In genomic region chr11:28110108-28110838, GRCh38 we compare ENCODE assay signal across 8 cellular contexts. TPM values are rescaled to one million over a fixed set of nuclear protein-coding genes. Genes with fewer than 3 reads are reported as not detected.
DNase-seq lines count a peak whose midpoint lies in the region; ATAC-seq and TF ChIP-seq lines count a peak whose summit lies in the region.

No MANE protein-coding gene starts in this region.

- H3K4me2 ChIP-seq in fibroblast of lung (ENCODE audit: extremely low read depth, insufficient read depth, low read length): peak overlapping the region; percentile 84

- no peaks in the 10 kb centered on the region for H3K27me3 Mint-ChIP-seq in activated T-cell treated with anti-CD3 and anti-CD28 coated beads, Interleukin-2, amount 50 U/mL, for 72 hours (ENCODE audit: low read depth)
- H3K27me3 Mint-ChIP-seq in naive B cell: no peaks in the 10 kb centered on the region

- peaks cover 10 to 21% of the 10 kb centered on the region in 2 donors for H3K36me3 Mint-ChIP-seq in activated T-cell treated with anti-CD3 and anti-CD28 coated beads, Interleukin-2, amount 50 U/mL, for 72 hours (ENCODE audit: insufficient read depth in 2 of 2)
- no peaks in the 10 kb centered on the region for H3K36me3 Mint-ChIP-seq in naive B cell

- peak in 1 of 2 donors; percentile 10 for TF ChIP-seq CTCF in fibroblast of lung (conservative IDR thresholded peaks at IDR 0.05 in 1 of 2, IDR thresholded peaks at IDR 0.05 in 1 of 2; ENCODE audit: low read depth in 1 of 2, low read length in 2 of 2)

- peak overlapping the region; percentile 23 for H2AFZ ChIP-seq in fibroblast of lung (ENCODE audit: low read length)

- H3K4me1 Mint-ChIP-seq in activated T-cell treated with anti-CD3 and anti-CD28 coated beads, Interleukin-2, amount 50 U/mL, for 72 hours (ENCODE audit: low read depth): peaks cover 52% of the 10 kb centered on the region
- peaks cover 28 to 51% (median 39%) of the 10 kb centered on the region in 3 donors for H3K4me1 Mint-ChIP-seq in naive B cell

- H3K4me3 ChIP-seq in HUES6 (ENCODE audit: low read depth, low read length) (peak overlapping the region; percentile 92), fibroblast of lung (replicated peaks in 1 of 4; ENCODE audit: control extremely low read depth in 1 of 4, insufficient read depth in 1 of 4, low read depth in 3 of 4, low read length in 4 of 4) (peak overlapping the region; percentile 56 to 97 (median 65))

- peak; percentile 21 for DNase-seq in DMS 273 treated with DMSO at 0.1 percent for 48 hours (lab: John Stamatoyannopoulos, UW)
- DNase-seq in activated T-cell treated with anti-CD3 and anti-CD28 coated beads, Interleukin-2, amount 50 U/mL, for 72 hours: peak; percentile 64 to 66
- peak; percentile 80 to 84 for DNase-seq in fibroblast of lung (ENCODE audit: low read depth in 2 of 2)
- peak; percentile 40 for DNase-seq in naive B cell
- peak; percentile 70 for DNase-seq in stimulated activated naive CD8-positive, alpha-beta T cell treated with anti-CD3 and anti-CD28 coated beads, Interleukin-15, Interleukin-2, amounts not matched to agents 100 U/mL and 50 U/mL, for 24 hours

- peaks cover 51% of the 10 kb centered on the region for H3K79me2 ChIP-seq in fibroblast of lung (ENCODE audit: control insufficient read depth, insufficient read depth, low read length)

- H4K20me1 ChIP-seq in fibroblast of lung (ENCODE audit: control insufficient read depth, extremely low read depth, insufficient read depth, low read length): no peaks in the 10 kb centered on the region

- H3K27me3 ChIP-seq in HUES6 (ENCODE audit: control insufficient read depth, insufficient read depth, low read length) (no peaks in the 10 kb centered on the region), fibroblast of lung (ENCODE audit: control insufficient read depth, insufficient read depth, low read length) (no peaks in the 10 kb centered on the region)

- H3K4me1 ChIP-seq in HUES6 (ENCODE audit: control insufficient read depth, insufficient read depth, low read length) (peaks cover 7% of the 10 kb centered on the region; the same call in 1 of the 2 replicates), fibroblast of lung (ENCODE audit: control insufficient read depth, extremely low read depth, insufficient read depth, low read length) (no peaks in the 10 kb centered on the region)

- H3K36me3 ChIP-seq in HUES6 (ENCODE audit: control insufficient read depth, insufficient read depth, low read length) (peaks cover 9% of the 10 kb centered on the region), fibroblast of lung (ENCODE audit: control insufficient read depth, insufficient read depth, low read length) (no peaks in the 10 kb centered on the region)

- H3K4me3 Mint-ChIP-seq in activated T-cell treated with anti-CD3 and anti-CD28 coated beads, Interleukin-2, amount 50 U/mL, for 72 hours: peak overlapping the region; percentile 99
- H3K4me3 Mint-ChIP-seq in naive B cell: peak overlapping the region; percentile 90 to 98 (median 96)

- H3K9me3 Mint-ChIP-seq in activated T-cell treated with anti-CD3 and anti-CD28 coated beads, Interleukin-2, amount 50 U/mL, for 72 hours: no peaks in the 10 kb centered on the region
- H3K9me3 Mint-ChIP-seq in naive B cell: no peaks in the 10 kb centered on the region

- peak overlapping the region; percentile 94 for H3K27ac Mint-ChIP-seq in activated T-cell treated with anti-CD3 and anti-CD28 coated beads, Interleukin-2, amount 50 U/mL, for 72 hours
- H3K27ac Mint-ChIP-seq in naive B cell: peak overlapping the region; percentile 96 to 100 (median 99)

- ATAC-seq in GM21381 (IDR thresholded peaks at IDR 0.05; ENCODE audit: unreplicated experiment) (peak; percentile 39), naive B cell (ENCODE audit: low read depth in 2 of 2) (peak in 1 of 2 donors; percentile 5)
- peak; percentile 26 to 40 for ATAC-seq in activated T-cell treated with anti-CD3 and anti-CD28 coated beads, Interleukin-2, amount 50 U/mL, for 72 hours (replicated peaks in 1 of 2)
- ATAC-seq in stimulated activated naive CD8-positive, alpha-beta T cell treated with anti-CD3 and anti-CD28 coated beads, Interleukin-15, Interleukin-2, amounts not matched to agents 100 U/mL and 50 U/mL, for 24 hours: peak; percentile 47

- H3K9ac ChIP-seq in HUES6 (ENCODE audit: low read length): peak overlapping the region; percentile 89
- H3K9ac ChIP-seq in fibroblast of lung (ENCODE audit: insufficient read depth, low read length): peak overlapping the region; percentile 58

- no peaks in the 10 kb centered on the region for H3K9me3 ChIP-seq in HUES6 (ENCODE audit: control insufficient read depth, insufficient read depth, low read depth, low read length)
- H3K9me3 ChIP-seq in fibroblast of lung (ENCODE audit: control insufficient read depth, insufficient read depth, low read depth, low read length): no peaks in the 10 kb centered on the region

- peak overlapping the region; percentile 69 for H3K27ac ChIP-seq in HUES6 (ENCODE audit: low read depth, low read length)
- H3K27ac ChIP-seq in fibroblast of lung (ENCODE audit: insufficient read depth, low read length): peak overlapping the region; percentile 99

TF ChIP-seq in PFSK-1, 5 proteins besides CTCF, POLR2A, EP300 and RAD21:
- TF ChIP-seq POLR2AphosphoS5 (IDR thresholded peaks at IDR 0.05; ENCODE audit: low read depth, low read length): peak; percentile 87; the same call in 1 of the 2 replicates
- peak; percentile 97; the same call in 1 of the 2 replicates for TF ChIP-seq SIN3A (IDR thresholded peaks at IDR 0.05; ENCODE audit: borderline replicate concordance, insufficient read depth, low read length)
- TF ChIP-seq TAF1 (IDR thresholded peaks at IDR 0.05; ENCODE audit: borderline replicate concordance, insufficient read depth, low read length): peak; percentile 99
- peak; percentile 43 to 69; a peak in 2 of 4 replicates for TF ChIP-seq REST (IDR thresholded peaks at IDR 0.05; ENCODE audit: insufficient read depth in 1 of 2, low read depth in 2 of 2, low read length in 2 of 2)
- TF ChIP-seq FOXP2 (optimal IDR thresholded peaks at IDR 0.05; ENCODE audit: borderline replicate concordance, extremely low read depth, extremely low read length, insufficient read depth): peak; percentile 73
TF ChIP-seq in PFSK-1: peak in this region for 5.

RNA-seq across cellular contexts. Expression of gene METTL15, which starts 2.1 kb away (rescaled TPM):
- 4.8 TPM for polyA plus RNA-seq in PFSK-1 (2012; ENCODE audit: insufficient read length, low read depth)
- 10 to 100 TPM; 18.2 to 19.5 TPM for total RNA-seq in activated T-cell treated with anti-CD3 and anti-CD28 coated beads, Interleukin-2, amount 50 U/mL, for 72 hours
- 20.5 and 28.4 TPM in 2 replicates for total RNA-seq in fibroblast of lung
- polyA plus RNA-seq in fibroblast of lung (8.8 and 9.9 TPM in 2 replicates), naive B cell (ENCODE audit: low read depth in 6 of 6) (1 to 10 TPM; 5.0 to 7.8 (median 6.4) TPM)
- polyA plus RNA-seq in fibroblast of lung (2012): 5.3 and 7.3 TPM in 2 replicates
- 3.2 and 4.5 TPM in 2 replicates for polyA minus RNA-seq in fibroblast of lung (ENCODE audit: low replicate concordance)

RNA-seq across cellular contexts. Expression of gene KIF18A, which starts 2.3 kb away (rescaled TPM):
- polyA plus RNA-seq in PFSK-1 (2012; ENCODE audit: insufficient read length, low read depth): 2.5 TPM
- 10 to 100 TPM; 26.6 to 29.2 TPM for total RNA-seq in activated T-cell treated with anti-CD3 and anti-CD28 coated beads, Interleukin-2, amount 50 U/mL, for 72 hours
- total RNA-seq in fibroblast of lung: 4.9 and 12.6 TPM in 2 replicates
- polyA plus RNA-seq in fibroblast of lung (5.8 and 14.2 TPM in 2 replicates), naive B cell (ENCODE audit: low read depth in 6 of 6) (1 to 10 TPM in 4 of 6 donors, under 1 TPM in 1, not detected in 1; 0.84 to 3.8 (median 1.6) TPM)
- 3.8 and 7.9 TPM in 2 replicates for polyA plus RNA-seq in fibroblast of lung (2012)
- 4.2 TPM in 1 of 2 replicates, not detected in the other for polyA minus RNA-seq in fibroblast of lung (ENCODE audit: low replicate concordance)

Comparison
In these comparisons a context has a peak if more than half of its experiments do, and no peak if none do; other contexts are left out.
1. DNase-seq: peak in every context shown above with its lines; median percentile 82 in fibroblast of lung; 70 in stimulated activated naive CD8-positive, alpha-beta T cell treated with anti-CD3 and anti-CD28 coated beads, Interleukin-15, Interleukin-2, amounts not matched to agents 100 U/mL and 50 U/mL, for 24 hours; 65 in activated T-cell treated with anti-CD3 and anti-CD28 coated beads, Interleukin-2, amount 50 U/mL, for 72 hours; 40 in naive B cell; 21 in DMS 273 treated with DMSO at 0.1 percent for 48 hours.